In genomic region chr12:26358651-26359050, GRCh38 we compare ENCODE assay signal across 25 cellular contexts.
"Had no signal": no experiment of that assay in that cellular context is flagged by ENCODE, and none has a peak within 500 bp of the region (broad histone marks: within the 10 kb centered on the region; RNA-seq: fewer than 3 reads in every experiment).

No MANE protein-coding gene starts in this region.

- DNase-seq: occipital lobe; ovary; posterior cingulate gyrus; psoas muscle; right cardiac atrium; right lobe of liver; sigmoid colon; small intestine; stimulated activated CD4-positive, alpha-beta T cell treated with anti-CD3 and anti-CD28 coated beads, Interleukin-15, amount 100 ng/mL, for 24 hours; stimulated activated CD4-positive, alpha-beta T cell treated with anti-CD3 and anti-CD28 coated beads, Interleukin-2, amount 100 ng/mL, for 24 hours; stimulated activated CD4-positive, alpha-beta T cell treated with anti-CD3 and anti-CD28 coated beads, Interleukin-2, amount 100 ng/mL, for 48 hours; stimulated activated CD4-positive, alpha-beta T cell treated with anti-CD3 and anti-CD28 coated beads, Interleukin-4, amount 100 ng/mL, for 24 hours; stimulated activated naive B cell treated with anti-CD40 and anti-IgM and Interleukin-4, amounts not matched to agents 10 μg/mL and 1 μg/mL and 100 μg/mL, for 72 hours; stimulated activated naive CD4-positive, alpha-beta T cell treated with Interleukin-2 at 50 U/mL for 16 hours; stomach; thyroid gland; trophoblast cell; upper lobe of left lung had no signal

- H3K4me1 ChIP-seq: neural progenitor cell, parathyroid adenoma, psoas muscle, right lobe of liver, sigmoid colon, stomach, thyroid gland, tibial nerve, upper lobe of left lung, vagina had no signal

- H3K27me3 ChIP-seq: neural progenitor cell, ovary, right lobe of liver, sigmoid colon, stomach, thyroid gland, tibial nerve, upper lobe of left lung, vagina had no signal

- ATAC-seq: right cardiac atrium; right lobe of liver; stimulated activated effector memory CD8-positive, alpha-beta T cell treated with anti-CD3 and anti-CD28 coated beads, Interleukin-12 subunit alpha, Interleukin-12 subunit beta, amount 100 ng/mL, for 72 hours; stimulated activated naive B cell treated with anti-CD40 and anti-IgM and Interleukin-4, amounts not matched to agents 10 μg/mL and 1 μg/mL and 100 μg/mL, for 72 hours had no signal

- FAIRE-seq: small intestine, urothelium cell line had no signal

- H3K27ac ChIP-seq: neural progenitor cell, ovary, parathyroid adenoma, psoas muscle, right lobe of liver, sigmoid colon, stomach, thoracic aorta, thyroid gland, tibial nerve, upper lobe of left lung, vagina had no signal

- H3K9me3 ChIP-seq: ovary, psoas muscle, right lobe of liver, sigmoid colon, stomach, thoracic aorta, thyroid gland, tibial nerve, upper lobe of left lung, vagina had no signal

- H3K4me3 ChIP-seq: neural progenitor cell, ovary, psoas muscle, right lobe of liver, sigmoid colon, stomach, thoracic aorta, thyroid gland, tibial nerve, upper lobe of left lung, vagina had no signal

- H3K36me3 ChIP-seq: neural progenitor cell, ovary, right lobe of liver, sigmoid colon, stomach, thoracic aorta, thyroid gland, tibial nerve, upper lobe of left lung, vagina had no signal

- H3K4me2 ChIP-seq: neural progenitor cell had no signal
